ENCODE assay signal across 10 cellular contexts in genomic region chr11:16226245-16226644, GRCh38.
DNase-seq lines count a peak whose midpoint lies in the region; ATAC-seq, FAIRE-seq and TF ChIP-seq lines count a peak whose summit lies in the region.
"Had no signal": no experiment of that assay in that cellular context is flagged by ENCODE, and none has a peak within 500 bp of the region (broad histone marks: within the 10 kb centered on the region; RNA-seq: fewer than 3 reads in every experiment).

No MANE protein-coding gene starts in this region.

- no peak overlapping the region for H3K9ac ChIP-seq in adipocyte (ENCODE audit: low read length)
- no peak overlapping the region for H3K9ac ChIP-seq in kidney (ENCODE audit: low read length in 2 of 2)

- no peaks in the 10 kb centered on the region for H3K27me3 Mint-ChIP-seq in activated CD4-positive, alpha-beta T cell treated with anti-CD3 and anti-CD28 coated beads, Interleukin-2, amount 10 ng/mL, durations not matched to agents 24 days and 14 days

- H3K4me1 Mint-ChIP-seq in activated CD4-positive, alpha-beta T cell treated with anti-CD3 and anti-CD28 coated beads, Interleukin-2, amount 10 ng/mL, durations not matched to agents 24 days and 14 days = no peaks in the 10 kb centered on the region

- H3K4me3 ChIP-seq in LNCaP clone FGC (ENCODE audit: low read depth, low read length) (no peak overlapping the region), adipocyte (ENCODE audit: low read length) (no peak overlapping the region), kidney (ENCODE audit: low read length in 2 of 2) (no peak overlapping the region)
- H3K4me3 ChIP-seq: upper lobe of left lung had no signal

- H3K27ac ChIP-seq in kidney (ENCODE audit: low read depth in 2 of 2, low read length in 2 of 2) = no peak overlapping the region
- H3K27ac ChIP-seq: upper lobe of left lung had no signal

- H3K9me3 ChIP-seq in adipocyte (ENCODE audit: control insufficient read depth, low read length) (no peaks in the 10 kb centered on the region), kidney (ENCODE audit: control insufficient read depth in 1 of 2, low read length in 2 of 2) (no peaks in the 10 kb centered on the region)
- H3K9me3 ChIP-seq: upper lobe of left lung had no signal

- peak; percentile 89 for DNase-seq in COLO668 (lab: John Stamatoyannopoulos, UW; ENCODE audit: unreplicated experiment)
- DNase-seq in LNCaP clone FGC (ENCODE audit: low read depth) = peak; percentile 96
- DNase-seq in adipocyte (ENCODE audit: low read depth) = peak; percentile 32
- peak; percentile 74 for DNase-seq in kidney
- no peak for DNase-seq in NK-92 treated with Interleukin-12 subunit alpha and Interleukin-12 subunit beta, amount 100 ng/mL, for 24 hours (lab: John Stamatoyannopoulos, UW)
- DNase-seq in activated CD4-positive, alpha-beta T cell treated with anti-CD3 and anti-CD28 coated beads, Interleukin-2, amount 10 ng/mL, durations not matched to agents 24 days and 14 days = no peak
- DNase-seq: immature natural killer cell had no signal

- H3K9me3 Mint-ChIP-seq in activated CD4-positive, alpha-beta T cell treated with anti-CD3 and anti-CD28 coated beads, Interleukin-2, amount 10 ng/mL, durations not matched to agents 24 days and 14 days = no peaks in the 10 kb centered on the region

- no peak overlapping the region for H3K4me3 Mint-ChIP-seq in activated CD4-positive, alpha-beta T cell treated with anti-CD3 and anti-CD28 coated beads, Interleukin-2, amount 10 ng/mL, durations not matched to agents 24 days and 14 days
- H3K4me3 Mint-ChIP-seq: immature natural killer cell had no signal

- ATAC-seq in GM21367 (IDR thresholded peaks at IDR 0.05; ENCODE audit: unreplicated experiment) (no peak), HG02970 (IDR thresholded peaks at IDR 0.05; ENCODE audit: low FRiP score, unreplicated experiment) (no peak)

- FAIRE-seq in kidney (lab: Jason Lieb, UNC) = peak; percentile 62

- intact Hi-C loops in kidney (cut with DNase I) = no loop called here
- intact Hi-C loops in activated CD4-positive, alpha-beta T cell treated with anti-CD3 and anti-CD28 coated beads, Interleukin-2, amount 10 ng/mL, durations not matched to agents 24 days and 14 days (cut with micrococcal nuclease) = no loop called here

- no peaks in the 10 kb centered on the region for H3K27me3 ChIP-seq in adipocyte (replicated peaks; ENCODE audit: control insufficient read depth, insufficient read depth, low read length)
- H3K27me3 ChIP-seq: upper lobe of left lung had no signal

- H3K36me3 ChIP-seq in adipocyte (ENCODE audit: control insufficient read depth, insufficient read depth, low read length, severe bottlenecking) (no peaks in the 10 kb centered on the region), kidney (ENCODE audit: control insufficient read depth in 1 of 2, insufficient read depth in 2 of 2, low read length in 2 of 2) (no peaks in the 10 kb centered on the region)
- H3K36me3 ChIP-seq: upper lobe of left lung had no signal

- no peak overlapping the region for H3K27ac Mint-ChIP-seq in activated CD4-positive, alpha-beta T cell treated with anti-CD3 and anti-CD28 coated beads, Interleukin-2, amount 10 ng/mL, durations not matched to agents 24 days and 14 days
- H3K27ac Mint-ChIP-seq: immature natural killer cell had no signal

- no peak for TF ChIP-seq CTCF in LNCaP clone FGC (IDR thresholded peaks at IDR 0.05; ENCODE audit: control insufficient read depth, extremely low read depth, insufficient read depth)
- TF ChIP-seq CTCF in kidney (IDR thresholded peaks at IDR 0.05; ENCODE audit: borderline replicate concordance, extremely low read depth, insufficient read depth) = no peak

- H3K4me1 ChIP-seq in adipocyte (ENCODE audit: control insufficient read depth, insufficient read depth, low read length) (no peaks in the 10 kb centered on the region), kidney (ENCODE audit: control insufficient read depth in 1 of 2, insufficient read depth in 1 of 2, low read depth in 1 of 2, low read length in 2 of 2) (peaks cover 0 to 4% of the 10 kb centered on the region in 2 donors)

- no peaks in the 10 kb centered on the region for H3K36me3 Mint-ChIP-seq in activated CD4-positive, alpha-beta T cell treated with anti-CD3 and anti-CD28 coated beads, Interleukin-2, amount 10 ng/mL, durations not matched to agents 24 days and 14 days (ENCODE audit: low read depth)
- H3K36me3 Mint-ChIP-seq: immature natural killer cell had no signal

Comparison
In these comparisons a context has a peak if more than half of its experiments do, and no peak if none do; other contexts are left out.
1. DNase-seq: peak in COLO668 (single experiment), LNCaP clone FGC (single experiment), adipocyte (single experiment) and kidney (single experiment); none in NK-92 treated with Interleukin-12 subunit alpha and Interleukin-12 subunit beta, amount 100 ng/mL, for 24 hours (single experiment) and activated CD4-positive, alpha-beta T cell treated with anti-CD3 and anti-CD28 coated beads, Interleukin-2, amount 10 ng/mL, durations not matched to agents 24 days and 14 days (single experiment).